In genomic region chr7:40763319-40764287, GRCh38 we compare ENCODE assay signal across 14 cellular contexts.
DNase-seq lines count a peak whose midpoint lies in the region; ATAC-seq, FAIRE-seq and TF ChIP-seq lines count a peak whose summit lies in the region.
"Had no signal": no experiment of that assay in that cellular context is flagged by ENCODE, and none has a peak within 500 bp of the region (broad histone marks: within the 10 kb centered on the region; RNA-seq: fewer than 3 reads in every experiment).

No MANE protein-coding gene starts in this region.

- H3K9ac ChIP-seq in Karpas-422 (ENCODE audit: low read length) = no peak overlapping the region
- H3K9ac ChIP-seq in astrocyte (ENCODE audit: low read length) = peak overlapping the region; percentile 14

- DNase-seq in AG09309 (ENCODE audit: low read depth) (peak; percentile 86), Karpas-422 (peak; percentile 46), astrocyte (ENCODE audit: low read depth) (peak; percentile 53), left lobe of liver (ENCODE audit: low spot score) (no peak), T-cell (no peak)
- DNase-seq in stimulated activated CD4-positive, alpha-beta T cell treated with anti-CD3 and anti-CD28 coated beads, Interleukin-2, amount 100 ng/mL, for 24 hours = no peak
- DNase-seq: activated CD4-positive, alpha-beta T cell treated with anti-CD3 and anti-CD28 coated beads, Interleukin-2, amount 10 ng/mL, durations not matched to agents 7 days and 5 days; activated naive CD8-positive, alpha-beta T cell treated with anti-CD3 and anti-CD28 coated beads for 36 hours; CD4-positive, CD25-positive, alpha-beta regulatory T cell; NCI-H1105 had no signal

- no peaks in the 10 kb centered on the region for H3K36me3 Mint-ChIP-seq in astrocyte (ENCODE audit: low read depth, unreplicated experiment)
- no peaks in the 10 kb centered on the region for H3K36me3 Mint-ChIP-seq in T-cell
- H3K36me3 Mint-ChIP-seq: activated naive CD8-positive, alpha-beta T cell treated with anti-CD3 and anti-CD28 coated beads for 36 hours; CD4-positive, CD25-positive, alpha-beta regulatory T cell; memory B cell had no signal

- H3K4me3 Mint-ChIP-seq in astrocyte (ENCODE audit: unreplicated experiment) (peak overlapping the region; percentile 14), T-cell (no peak overlapping the region)
- H3K4me3 Mint-ChIP-seq: activated CD4-positive, alpha-beta T cell treated with anti-CD3 and anti-CD28 coated beads, Interleukin-2, amount 10 ng/mL, durations not matched to agents 7 days and 5 days; activated naive CD8-positive, alpha-beta T cell treated with anti-CD3 and anti-CD28 coated beads for 36 hours; CD4-positive, CD25-positive, alpha-beta regulatory T cell; memory B cell; stimulated activated naive CD8-positive, alpha-beta T cell treated with anti-CD3 and anti-CD28 coated beads, Interleukin-15, Interleukin-2, amounts not matched to agents 100 ng/mL and 50 ng/mL, for 24 hours had no signal

- H3K27me3 ChIP-seq in Karpas-422 (ENCODE audit: low read length) (no peaks in the 10 kb centered on the region), astrocyte (ENCODE audit: insufficient read depth, low read length) (no peaks in the 10 kb centered on the region)

- no peak overlapping the region for H3K4me2 ChIP-seq in Karpas-422 (ENCODE audit: low read depth, low read length, poor library complexity, severe bottlenecking)
- H3K4me2 ChIP-seq in astrocyte (ENCODE audit: low read length) = peak overlapping the region; percentile 5

- POLR2A ChIA-PET in T-cell (lab: Charles Lee) = no interaction called here

- H3K4me1 ChIP-seq in Karpas-422 (ENCODE audit: low read length) (no peaks in the 10 kb centered on the region), astrocyte (ENCODE audit: insufficient read depth, low read length) (peaks cover 5% of the 10 kb centered on the region)

- H4K20me1 ChIP-seq in Karpas-422 (ENCODE audit: insufficient read depth, low read depth, low read length) = no peaks in the 10 kb centered on the region
- no peaks in the 10 kb centered on the region for H4K20me1 ChIP-seq in astrocyte (ENCODE audit: insufficient read depth, low read length)

- H3K4me3 ChIP-seq in AG09309 (ENCODE audit: control insufficient read depth, low read depth, low read length) (no peak overlapping the region; the same call in 1 of the 2 replicates), Karpas-422 (ENCODE audit: low read length) (no peak overlapping the region), astrocyte (ENCODE audit: insufficient read depth, low read depth, low read length) (no peak overlapping the region)

- FAIRE-seq in astrocyte (lab: Jason Lieb, UNC) = no peak

- no peaks in the 10 kb centered on the region for H3K9me3 Mint-ChIP-seq in astrocyte (ENCODE audit: unreplicated experiment)
- peaks cover 0 to 5% (median 0%) of the 10 kb centered on the region in 3 donors for H3K9me3 Mint-ChIP-seq in T-cell
- H3K9me3 Mint-ChIP-seq: activated CD4-positive, alpha-beta T cell treated with anti-CD3 and anti-CD28 coated beads, Interleukin-2, amount 10 ng/mL, durations not matched to agents 7 days and 5 days; activated naive CD8-positive, alpha-beta T cell treated with anti-CD3 and anti-CD28 coated beads for 36 hours; memory B cell; stimulated activated naive CD8-positive, alpha-beta T cell treated with anti-CD3 and anti-CD28 coated beads, Interleukin-15, Interleukin-2, amounts not matched to agents 100 ng/mL and 50 ng/mL, for 24 hours had no signal

- TF ChIP-seq CTCF in AG09309 (IDR thresholded peaks at IDR 0.05; ENCODE audit: control insufficient read depth, insufficient read depth, low read depth, low read length, missing control alignments) (peak; percentile 67), astrocyte (IDR thresholded peaks at IDR 0.05; ENCODE audit: insufficient read depth, low read depth, low read length) (peak; percentile 17)

- H3K4me1 Mint-ChIP-seq in astrocyte (ENCODE audit: low read depth, unreplicated experiment) = peaks cover 23% of the 10 kb centered on the region
- no peaks in the 10 kb centered on the region for H3K4me1 Mint-ChIP-seq in T-cell
- H3K4me1 Mint-ChIP-seq: activated CD4-positive, alpha-beta T cell treated with anti-CD3 and anti-CD28 coated beads, Interleukin-2, amount 10 ng/mL, durations not matched to agents 7 days and 5 days; CD4-positive, CD25-positive, alpha-beta regulatory T cell; memory B cell had no signal

- H3K27ac ChIP-seq in Karpas-422 (ENCODE audit: low read length) (no peak overlapping the region), astrocyte (ENCODE audit: low read depth, low read length) (peak overlapping the region; percentile 19)

- H2AFZ ChIP-seq in Karpas-422 (ENCODE audit: low read length) (no peak overlapping the region), astrocyte (ENCODE audit: low read depth, low read length) (no peak overlapping the region)

- CTCF ChIA-PET in T-cell (lab: Charles Lee) = no interaction called here

- ATAC-seq in left lobe of liver (peak; percentile 21), HG03139 (IDR thresholded peaks at IDR 0.05; ENCODE audit: unreplicated experiment) (no peak), GM18867 (IDR thresholded peaks at IDR 0.05; ENCODE audit: unreplicated experiment) (no peak), T-cell (replicated peaks in 1 of 4) (no peak)

- H3K36me3 ChIP-seq in Karpas-422 (ENCODE audit: insufficient read depth, low read length) (no peaks in the 10 kb centered on the region), astrocyte (ENCODE audit: insufficient read depth, low read length) (no peaks in the 10 kb centered on the region)

- no peaks in the 10 kb centered on the region for H3K9me3 ChIP-seq in Karpas-422 (ENCODE audit: low read length)
- no peaks in the 10 kb centered on the region for H3K9me3 ChIP-seq in astrocyte (ENCODE audit: insufficient read depth, low read depth, low read length)

- H3K79me2 ChIP-seq in Karpas-422 (ENCODE audit: low read length) (no peaks in the 10 kb centered on the region), astrocyte (ENCODE audit: insufficient read depth, low read length) (no peaks in the 10 kb centered on the region)

- H3K27ac Mint-ChIP-seq in astrocyte (ENCODE audit: unreplicated experiment) = peak overlapping the region; percentile 1
- H3K27ac Mint-ChIP-seq in T-cell = no peak overlapping the region
- H3K27ac Mint-ChIP-seq: activated CD4-positive, alpha-beta T cell treated with anti-CD3 and anti-CD28 coated beads, Interleukin-2, amount 10 ng/mL, durations not matched to agents 7 days and 5 days; activated naive CD8-positive, alpha-beta T cell treated with anti-CD3 and anti-CD28 coated beads for 36 hours; CD4-positive, CD25-positive, alpha-beta regulatory T cell; memory B cell; stimulated activated naive CD8-positive, alpha-beta T cell treated with anti-CD3 and anti-CD28 coated beads, Interleukin-15, Interleukin-2, amounts not matched to agents 100 ng/mL and 50 ng/mL, for 24 hours had no signal

- H3K27me3 Mint-ChIP-seq in astrocyte (ENCODE audit: low read depth, unreplicated experiment) (no peaks in the 10 kb centered on the region), T-cell (no peaks in the 10 kb centered on the region)
- H3K27me3 Mint-ChIP-seq: activated CD4-positive, alpha-beta T cell treated with anti-CD3 and anti-CD28 coated beads, Interleukin-2, amount 10 ng/mL, durations not matched to agents 7 days and 5 days; activated naive CD8-positive, alpha-beta T cell treated with anti-CD3 and anti-CD28 coated beads for 36 hours; CD4-positive, CD25-positive, alpha-beta regulatory T cell; stimulated activated naive CD8-positive, alpha-beta T cell treated with anti-CD3 and anti-CD28 coated beads, Interleukin-15, Interleukin-2, amounts not matched to agents 100 ng/mL and 50 ng/mL, for 24 hours had no signal

- no peaks in the 10 kb centered on the region for H3K9me2 ChIP-seq in Karpas-422 (replicated peaks; ENCODE audit: insufficient read depth, low read length)

Comparison
In these comparisons a context has a peak if more than half of its experiments do, and no peak if none do; other contexts are left out.
1. DNase-seq: peak in AG09309 (single experiment), Karpas-422 (single experiment) and astrocyte (single experiment); none in left lobe of liver (single experiment), stimulated activated CD4-positive, alpha-beta T cell treated with anti-CD3 and anti-CD28 coated beads, Interleukin-2, amount 100 ng/mL, for 24 hours (0 of 2) and T-cell (0 of 34).